8 cellular contexts compared by ENCODE assay signal in the genomic region with DNA sequence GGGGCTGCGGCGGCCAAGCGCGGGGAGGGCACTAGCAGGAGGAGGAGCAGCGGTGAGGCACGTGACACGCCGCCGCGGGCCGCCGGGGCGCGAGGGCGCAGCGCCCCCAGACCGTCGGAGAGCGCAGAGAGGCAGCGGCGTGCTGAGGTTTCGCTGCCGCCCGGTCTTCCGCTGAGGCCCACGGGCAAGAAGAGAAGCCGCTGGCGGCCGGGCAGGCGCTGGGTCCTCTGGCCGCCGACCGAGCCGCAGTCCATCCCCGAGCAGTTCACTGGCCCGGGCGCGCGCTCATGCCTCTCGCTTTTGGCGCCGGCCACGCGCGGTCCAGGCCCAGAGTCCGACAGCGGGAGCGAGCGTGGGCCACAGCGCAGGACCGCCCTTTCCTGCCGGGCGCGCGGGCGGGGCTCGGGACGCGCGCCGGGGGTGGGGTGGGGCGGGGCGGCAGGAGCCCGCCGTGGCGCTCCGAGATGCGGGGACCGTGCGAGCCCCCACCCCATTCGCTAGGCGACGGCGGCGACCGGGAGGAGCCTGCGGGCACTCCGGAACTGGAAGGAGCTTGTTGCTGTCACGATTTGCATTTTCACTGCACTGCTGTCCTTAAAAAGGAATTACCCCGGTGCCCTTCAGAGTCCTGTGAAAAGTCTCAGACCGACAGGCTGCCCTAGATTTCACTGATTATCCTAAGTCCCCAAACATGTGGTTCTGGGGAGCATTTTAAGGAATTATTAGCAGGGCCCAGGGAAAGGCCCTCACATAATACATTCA. TPM values are rescaled to one million over a fixed set of nuclear protein-coding genes. Genes with fewer than 3 reads are reported as not detected.
DNase-seq lines count a peak whose midpoint lies in the region; ATAC-seq lines count a peak whose summit lies in the region.

Gene MCUR1 (minus strand): TSS at position 382 of the 762 bp plus-strand sequence. CDS start 128 bp downstream, at position 254.

- H3K36me3 ChIP-seq in HUES64 (ENCODE audit: insufficient read depth, low read length) (no peaks in the 10 kb centered on the region), esophagus (ENCODE audit: control insufficient read depth in 2 of 2, insufficient read depth in 2 of 2, low read length in 1 of 2) (no peaks in the 10 kb centered on the region), mucosa of stomach (ENCODE audit: control insufficient read depth, insufficient read depth, low read length) (no peaks in the 10 kb centered on the region)

- H3K27me3 ChIP-seq in HUES64 (ENCODE audit: insufficient read depth, low read length) (no peaks in the 10 kb centered on the region), esophagus (ENCODE audit: control insufficient read depth in 1 of 2, insufficient read depth in 2 of 2, low read length in 2 of 2) (no peaks in the 10 kb centered on the region), mucosa of stomach (ENCODE audit: control insufficient read depth, insufficient read depth, low read length) (no peaks in the 10 kb centered on the region)

- DNase-seq in DMS153 (lab: John Stamatoyannopoulos, UW) (peak; percentile 41), OCI-M1 (lab: John Stamatoyannopoulos, UW) (peak; percentile 97)
- DNase-seq in activated T-cell treated with anti-CD3 and anti-CD28 coated beads, Interleukin-2, amount 50 U/mL, for 1 hour, result peak; percentile 82
- peak; percentile 84 for DNase-seq in stimulated activated CD8-positive, alpha-beta memory T cell treated with anti-CD3 and anti-CD28 coated beads, Interleukin-4, amount 100 ng/mL, for 48 hours

- peak within 1 kb of the TSS; percentile 77 for H3K4me3 ChIP-seq in HUES64 (ENCODE audit: low read length)
- peak within 1 kb of the TSS; percentile 76 to 88 for H3K4me3 ChIP-seq in esophagus (ENCODE audit: low read depth in 1 of 2, low read length in 2 of 2)
- H3K4me3 ChIP-seq in mucosa of stomach (ENCODE audit: low read length), result peak within 1 kb of the TSS; percentile 49

- under 1% methylated on average over 81 of the region's 81 CpGs for WGBS in HUES64
- 0 to 1% methylated on average over 67 to 81 of the region's 81 CpGs for WGBS in esophagus, 2 donors

- H3K9me3 ChIP-seq in HUES64 (ENCODE audit: insufficient read depth, low read depth, low read length), result no peaks in the 10 kb centered on the region
- no peaks in the 10 kb centered on the region for H3K9me3 ChIP-seq in esophagus (ENCODE audit: control insufficient read depth in 2 of 2, insufficient read depth in 1 of 2, low read depth in 1 of 2, low read length in 1 of 2)
- H3K9me3 ChIP-seq in mucosa of stomach (ENCODE audit: control insufficient read depth, low read length), result no peaks in the 10 kb centered on the region

- H3K27ac ChIP-seq in HUES64 (ENCODE audit: low read depth, low read length) (peak within 1 kb of the TSS; percentile 98), esophagus (ENCODE audit: low read depth in 2 of 2, low read length in 1 of 2) (peak within 1 kb of the TSS; percentile 99)

- ATAC-seq in GM21447 (IDR thresholded peaks at IDR 0.05; ENCODE audit: unreplicated experiment), result peak; percentile 83

- H3K4me1 ChIP-seq in HUES64 (ENCODE audit: insufficient read depth, low read length), result peaks cover 22% of the 10 kb centered on the region
- H3K4me1 ChIP-seq in esophagus (ENCODE audit: control insufficient read depth in 2 of 2, insufficient read depth in 2 of 2, low read length in 1 of 2), result peaks cover 0 to 6% of the 10 kb centered on the region in 2 donors
- H3K4me1 ChIP-seq in mucosa of stomach (ENCODE audit: control insufficient read depth, insufficient read depth, low read length), result peaks cover 18% of the 10 kb centered on the region

- H3K9ac ChIP-seq in HUES64 (ENCODE audit: low read depth, low read length) (peak within 1 kb of the TSS; percentile 92), mucosa of stomach (ENCODE audit: low read length) (peak within 1 kb of the TSS; percentile 67)

RNA-seq across cellular contexts. Expression of gene MCUR1, which starts in this region (rescaled TPM):
- 23.8 TPM for polyA plus RNA-seq in HUES64 (2013, experiment 1 of 2)
- polyA plus RNA-seq in HUES64 (2013, experiment 2 of 2), result 34.3 TPM
- polyA plus RNA-seq in esophagus, result 10 to 100 TPM; 10.4 to 40.0 TPM

Comparison
In these comparisons a context has a peak if more than half of its experiments do, and no peak if none do; other contexts are left out.
1. Peak in every context shown above with its lines: DNase-seq, ATAC-seq, H3K4me3 ChIP-seq and H3K27ac ChIP-seq.
2. DNase-seq: peak in every context shown above with its lines; median percentile 97 in OCI-M1; 84 in stimulated activated CD8-positive, alpha-beta memory T cell treated with anti-CD3 and anti-CD28 coated beads, Interleukin-4, amount 100 ng/mL, for 48 hours; 82 in activated T-cell treated with anti-CD3 and anti-CD28 coated beads, Interleukin-2, amount 50 U/mL, for 1 hour; 41 in DMS153.